Comparison of ENCODE assay signal across 8 cellular contexts in the genomic region with DNA sequence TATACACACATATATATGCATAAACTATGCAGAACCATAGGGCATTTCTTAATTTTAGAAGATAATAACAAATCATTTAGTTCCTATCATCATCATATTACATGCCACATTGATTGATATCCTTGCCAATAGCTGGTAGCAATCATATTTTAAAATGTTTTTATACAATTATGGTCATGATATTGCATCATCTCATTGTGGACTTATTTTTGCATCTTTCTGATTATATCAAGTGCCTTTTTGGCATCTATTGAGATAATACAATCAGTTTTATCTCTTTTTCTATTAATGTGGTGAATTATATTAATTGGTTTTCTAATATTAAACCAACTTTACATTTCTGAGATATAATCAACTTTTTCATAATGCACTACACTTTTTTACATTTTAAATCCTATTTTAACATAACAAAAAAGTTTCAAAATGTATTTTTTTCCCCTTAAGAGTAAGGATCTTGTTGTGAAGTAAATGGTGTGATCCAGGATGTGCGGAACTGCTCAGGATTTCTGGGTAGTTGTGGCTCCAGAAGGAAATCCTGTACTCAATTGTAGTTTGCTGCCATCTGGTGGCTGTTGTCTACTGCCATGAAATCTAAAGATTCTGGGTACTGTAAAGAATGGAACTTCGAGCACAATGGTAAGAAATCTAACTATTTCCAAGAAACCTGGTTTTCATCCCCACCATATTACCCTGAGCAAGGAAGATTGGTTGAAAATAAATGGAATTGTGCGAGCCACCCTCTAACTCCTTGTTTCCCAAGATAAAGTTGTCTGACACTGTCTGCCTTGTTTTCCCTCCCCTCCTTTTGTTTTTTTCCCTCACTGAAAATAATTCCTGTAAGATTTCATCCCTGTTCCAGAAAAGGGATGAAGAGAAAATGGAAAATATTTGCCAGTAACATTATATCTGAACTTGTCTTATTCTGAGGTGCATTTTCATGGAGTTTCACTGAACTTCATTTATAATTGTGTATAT. TPM values are rescaled to one million over a fixed set of nuclear protein-coding genes. Genes with fewer than 3 reads are reported as not detected.
DNase-seq lines count a peak whose midpoint lies in the region; ATAC-seq, FAIRE-seq and TF ChIP-seq lines count a peak whose summit lies in the region.

No MANE protein-coding gene starts in this region.

- no peaks in the 10 kb centered on the region for H3K9me3 ChIP-seq in Peyer's patch

- DNase-seq in T-helper 2 cell (peak in 3 of 5 experiments; percentile 6 to 29 (median 21)), Kasumi-1 (lab: John Stamatoyannopoulos, UW) (peak; percentile 57 to 77), Peyer's patch (peak in 2 of 3 donors; percentile 44 to 70), astrocyte of the spinal cord (ENCODE audit: low read depth, low spot score) (peak; percentile 22)
- no peak for DNase-seq in T-helper 2 cell treated with Interferon-gamma antibody and Interleukin-4, amounts not matched to agents 5 μg/mL and 100 μg/mL, for 36 hours (ENCODE audit: low spot score)
- peak; percentile 32 for DNase-seq in stimulated activated CD8-positive, alpha-beta memory T cell treated with anti-CD3 and anti-CD28 coated beads, Interleukin-12 subunit alpha, Interleukin-12 subunit beta, amount 100 ng/mL, for 1 hour (ENCODE audit: low read depth)

- FAIRE-seq in islet of Langerhans (lab: Jason Lieb, UNC) = peak; percentile 76

- no peaks in the 10 kb centered on the region for H3K36me3 Mint-ChIP-seq in T-helper 2 cell treated with Interferon-gamma antibody and Interleukin-4, amounts not matched to agents 5 μg/mL and 100 μg/mL, for 36 hours (ENCODE audit: low read depth)

- H3K4me1 Mint-ChIP-seq in T-helper 2 cell treated with Interferon-gamma antibody and Interleukin-4, amounts not matched to agents 5 μg/mL and 100 μg/mL, for 36 hours (ENCODE audit: low read depth) = no peaks in the 10 kb centered on the region

- H3K4me3 Mint-ChIP-seq in T-helper 2 cell treated with Interferon-gamma antibody and Interleukin-4, amounts not matched to agents 5 μg/mL and 100 μg/mL, for 36 hours = no peak overlapping the region

- in situ Hi-C loops in astrocyte of the spinal cord (cut with HindIII; ENCODE audit: low sequenced_read_pairs) = no loop called here

- TF ChIP-seq POLR2A in Peyer's patch (IDR thresholded peaks at IDR 0.05) = no peak

- no peaks in the 10 kb centered on the region for H3K9me3 Mint-ChIP-seq in T-helper 2 cell treated with Interferon-gamma antibody and Interleukin-4, amounts not matched to agents 5 μg/mL and 100 μg/mL, for 36 hours

- H3K36me3 ChIP-seq in Peyer's patch = no peaks in the 10 kb centered on the region

- no peak for ATAC-seq in HG03354 (IDR thresholded peaks at IDR 0.05; ENCODE audit: poor library complexity, severe bottlenecking, unreplicated experiment)

- peaks cover 23% of the 10 kb centered on the region for H3K27me3 Mint-ChIP-seq in T-helper 2 cell treated with Interferon-gamma antibody and Interleukin-4, amounts not matched to agents 5 μg/mL and 100 μg/mL, for 36 hours (ENCODE audit: low read depth)

- TF ChIP-seq CTCF in Peyer's patch (IDR thresholded peaks at IDR 0.05) (peak; percentile 32 to 71 (median 46)), astrocyte of the spinal cord (IDR thresholded peaks at IDR 0.05; ENCODE audit: low read depth, low read length) (peak; percentile 76)

- no peak overlapping the region for H3K27ac ChIP-seq in Peyer's patch

- H3K27ac Mint-ChIP-seq in T-helper 2 cell treated with Interferon-gamma antibody and Interleukin-4, amounts not matched to agents 5 μg/mL and 100 μg/mL, for 36 hours = no peak overlapping the region

- no peaks in the 10 kb centered on the region for H3K4me1 ChIP-seq in Peyer's patch

- H3K4me3 ChIP-seq in Peyer's patch (no peak overlapping the region), astrocyte of the spinal cord (ENCODE audit: low read depth, low read length) (no peak overlapping the region)

- no peaks in the 10 kb centered on the region for H3K27me3 ChIP-seq in Peyer's patch

RNA-seq across cellular contexts. Expression of a gene that starts 17.0 kb away (rescaled TPM):
- total RNA-seq in Peyer's patch = not detected
